In genomic region chr14:78598046-78598652, GRCh38 we compare ENCODE assay signal across 9 cellular contexts.
A peak's percentile ranks its signal among the peaks of the same experiment; 100 is the strongest.
DNase-seq lines count a peak whose midpoint lies in the region; ATAC-seq and TF ChIP-seq lines count a peak whose summit lies in the region.
"Had no signal": no experiment of that assay in that cellular context is flagged by ENCODE, and none has a peak within 500 bp of the region (broad histone marks: within the 10 kb centered on the region; RNA-seq: fewer than 3 reads in every experiment).

No MANE protein-coding gene starts in this region.

- no peaks in the 10 kb centered on the region for H3K4me1 ChIP-seq in lung (ENCODE audit: control insufficient read depth in 2 of 2, insufficient read depth in 2 of 2, low read length in 2 of 2)

- H3K36me3 Mint-ChIP-seq in activated B cell treated with CpG ODN at 0.5 μM for 24 hours (ENCODE audit: low read depth) = no peaks in the 10 kb centered on the region

- 47 to 53% methylated on average over 10 of the region's 10 CpGs for WGBS in lung, 2 donors

- no peaks in the 10 kb centered on the region for H3K36me3 ChIP-seq in lung (ENCODE audit: control insufficient read depth in 2 of 2, insufficient read depth in 2 of 2, low read length in 2 of 2)

- no peak overlapping the region for H3K4me3 Mint-ChIP-seq in activated B cell treated with CpG ODN at 0.5 μM for 24 hours
- H3K4me3 Mint-ChIP-seq: stimulated activated naive CD8-positive, alpha-beta T cell treated with anti-CD3 and anti-CD28 coated beads, Interleukin-15, Interleukin-2, amounts not matched to agents 100 ng/mL and 50 ng/mL, for 24 hours had no signal

- H3K4me3 ChIP-seq in lung = no peak overlapping the region

- no peaks in the 10 kb centered on the region for H3K9me3 ChIP-seq in lung (ENCODE audit: control insufficient read depth in 2 of 2, insufficient read depth in 1 of 2, low read length in 1 of 2)

- POLR2A ChIA-PET in activated B cell treated with CpG ODN at 0.5 μM for 24 hours (lab: Charles Lee) = no interaction called here

- CTCF ChIA-PET in activated B cell treated with CpG ODN at 0.5 μM for 24 hours (lab: Charles Lee) = interaction anchor here (1.3 to 2.0 kb wide), 5 partner anchors 18 to 736 kb away, joined by 4 to 10 read pairs (median 5); no protein-coding TSS in a partner anchor

- peaks cover 1% of the 10 kb centered on the region for H3K27me3 Mint-ChIP-seq in activated B cell treated with CpG ODN at 0.5 μM for 24 hours

- peak; percentile 43 for TF ChIP-seq CTCF in activated B cell treated with CpG ODN at 0.5 μM for 24 hours (IDR thresholded peaks at IDR 0.05)
- TF ChIP-seq CTCF in lung (IDR thresholded peaks at IDR 0.05; ENCODE audit: control extremely low read depth, extremely low read depth) = peak; percentile 64

- no peaks in the 10 kb centered on the region for H3K27me3 ChIP-seq in lung (ENCODE audit: control insufficient read depth, insufficient read depth)

- H3K27ac Mint-ChIP-seq in activated B cell treated with CpG ODN at 0.5 μM for 24 hours = no peak overlapping the region
- H3K27ac Mint-ChIP-seq: stimulated activated naive CD8-positive, alpha-beta T cell treated with anti-CD3 and anti-CD28 coated beads, Interleukin-15, Interleukin-2, amounts not matched to agents 100 ng/mL and 50 ng/mL, for 24 hours had no signal

- DNase-seq in AML-193 (lab: John Stamatoyannopoulos, UW) (peak; percentile 34 to 50), NCI-H2171 treated with DMSO at 0.1 percent for 48 hours (lab: John Stamatoyannopoulos, UW) (peak; percentile 81), activated B cell treated with CpG ODN at 0.5 μM for 24 hours (peak; percentile 16), lung (ENCODE audit: low spot score) (peak; percentile 55)
- peak; percentile 9 for DNase-seq in effector CD4-positive, alpha-beta T cell
- DNase-seq in stimulated activated CD8-positive, alpha-beta memory T cell treated with anti-CD3 and anti-CD28 coated beads, Interleukin-7, amount 100 ng/mL, for 48 hours (ENCODE audit: extremely low read depth in 1 of 2, low read depth in 1 of 2) = peak; percentile 2 to 3

- H3K9me3 Mint-ChIP-seq in activated B cell treated with CpG ODN at 0.5 μM for 24 hours = no peaks in the 10 kb centered on the region
- H3K9me3 Mint-ChIP-seq: stimulated activated naive CD8-positive, alpha-beta T cell treated with anti-CD3 and anti-CD28 coated beads, Interleukin-15, Interleukin-2, amounts not matched to agents 100 ng/mL and 50 ng/mL, for 24 hours had no signal

- ATAC-seq in GM18519 (IDR thresholded peaks at IDR 0.05; ENCODE audit: low FRiP score, unreplicated experiment) = peak; percentile 77
- peak; percentile 83 for ATAC-seq in HG02970 (IDR thresholded peaks at IDR 0.05; ENCODE audit: low FRiP score, unreplicated experiment)
- ATAC-seq in activated B cell treated with CpG ODN at 0.5 μM for 24 hours (ENCODE audit: low read depth) = peak; percentile 52
- ATAC-seq in lung (ENCODE audit: insufficient read depth, low FRiP score) = peak; percentile 69

- intact Hi-C loops in activated B cell treated with CpG ODN at 0.5 μM for 24 hours (cut with micrococcal nuclease) = loop anchor here (5.0 to 10.0 kb wide), 2 partner anchors 1293 to 1446 kb away; no protein-coding TSS in a partner anchor

- no peaks in the 10 kb centered on the region for H3K4me1 Mint-ChIP-seq in activated B cell treated with CpG ODN at 0.5 μM for 24 hours

- H3K27ac ChIP-seq in lung (ENCODE audit: low read depth in 1 of 2, low read length in 1 of 2) = no peak overlapping the region

Comparison
In these comparisons a context has a peak if more than half of its experiments do, and no peak if none do; other contexts are left out.
1. DNase-seq: peak in every context shown above with its lines; median percentile 81 in NCI-H2171 treated with DMSO at 0.1 percent for 48 hours; 55 in lung; 42 in AML-193; 16 in activated B cell treated with CpG ODN at 0.5 μM for 24 hours; 9 in effector CD4-positive, alpha-beta T cell; 2 in stimulated activated CD8-positive, alpha-beta memory T cell treated with anti-CD3 and anti-CD28 coated beads, Interleukin-7, amount 100 ng/mL, for 48 hours.